8 cellular contexts compared by ENCODE assay signal in the genomic region with DNA sequence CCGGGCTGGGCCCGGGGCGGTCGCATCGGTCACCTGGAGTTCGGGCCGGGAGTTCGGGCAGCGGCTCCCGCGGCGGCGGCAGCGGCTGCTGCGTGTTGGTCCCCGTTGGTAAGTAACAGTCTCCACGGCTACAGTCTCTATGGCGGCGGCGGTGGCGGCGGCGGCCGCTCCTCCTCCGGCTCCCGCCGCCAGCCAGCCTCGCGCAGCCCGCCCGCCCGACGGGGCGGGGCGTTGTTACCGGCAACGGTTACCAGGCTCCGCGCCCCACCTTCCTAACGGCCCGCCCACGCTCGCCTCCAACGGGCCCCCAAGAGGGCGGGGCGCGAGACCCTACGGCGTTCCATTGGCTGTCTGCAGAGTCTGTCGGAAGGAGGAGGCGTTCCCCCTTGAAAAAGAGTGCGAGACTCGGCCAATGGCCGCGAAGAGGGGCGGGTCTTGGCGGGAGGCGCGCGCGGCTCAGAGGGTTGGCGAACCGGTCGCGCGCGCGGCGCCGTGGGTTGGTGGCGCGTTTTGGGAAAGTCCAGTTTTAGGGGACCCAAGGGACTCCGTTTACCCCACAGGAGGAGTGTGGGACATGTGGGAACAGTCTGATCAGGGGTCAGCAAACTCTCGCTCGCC. TPM values are rescaled to one million over a fixed set of nuclear protein-coding genes. Genes with fewer than 3 reads are reported as not detected.
DNase-seq lines count a peak whose midpoint lies in the region; ATAC-seq and TF ChIP-seq lines count a peak whose summit lies in the region.

RFX2 (minus strand) TSS at position 141 of the 618 bp plus-strand sequence. CDS start 63,004 bp downstream, outside the sequence.

- H3K4me3 ChIP-seq in colonic mucosa, result peak within 1 kb of the TSS; percentile 57

- TF ChIP-seq CTCF in colonic mucosa (IDR thresholded peaks at IDR 0.05), result no peak

- DNase-seq in C1 segment of cervical spinal cord (lab: John Stamatoyannopoulos, UW), result peak; percentile 80 to 97 (median 94)
- DNase-seq in NCI-H524 treated with DMSO at 0.1 percent for 48 hours (lab: John Stamatoyannopoulos, UW), result peak; percentile 88
- peak; percentile 99 for DNase-seq in activated CD4-positive, alpha-beta T cell treated with anti-CD3 and anti-CD28 coated beads for 4 hours
- DNase-seq in colonic mucosa, result peak; percentile 99
- peak; percentile 99 for DNase-seq in left colon
- DNase-seq in stimulated activated CD4-positive, alpha-beta T cell treated with anti-CD3 and anti-CD28 coated beads, Interleukin-1b, Interleukin-23, amount 100 ng/mL, for 24 hours (ENCODE audit: low read depth in 4 of 4, low spot score in 1 of 4), result peak; percentile 96 to 99 (median 98)

- H3K9ac ChIP-seq in colonic mucosa (ENCODE audit: low read depth in 2 of 2, low read length in 2 of 2), result peak within 1 kb of the TSS; percentile 83 to 84

- H3K9me3 ChIP-seq in colonic mucosa, result no peaks in the 10 kb centered on the region

- peaks cover 5% of the 10 kb centered on the region for H3K4me1 ChIP-seq in colonic mucosa

- no peaks in the 10 kb centered on the region for H3K27me3 ChIP-seq in colonic mucosa

- intact Hi-C loops in colonic mucosa (cut with DNase I) (loop anchor here (5.0 kb wide), 1 partner anchor 53 kb away; no protein-coding TSS in a partner anchor), left colon (cut with DNase I, micrococcal nuclease) (no loop called here)

- peak; percentile 96 for ATAC-seq in GM19328 (IDR thresholded peaks at IDR 0.05; ENCODE audit: unreplicated experiment)
- ATAC-seq in HG03460 (IDR thresholded peaks at IDR 0.05; ENCODE audit: unreplicated experiment), result peak; percentile 93
- peak; percentile 98 for ATAC-seq in left colon

- H3K27ac ChIP-seq in colonic mucosa, result peak within 1 kb of the TSS; percentile 71

- no peaks in the 10 kb centered on the region for H3K36me3 ChIP-seq in colonic mucosa

RNA-seq across cellular contexts. Expression of gene RFX2, which starts in this region (rescaled TPM):
- total RNA-seq in colonic mucosa (1 to 10 TPM; 6.2 to 7.3 TPM), left colon (1 to 10 TPM; 6.6 to 8.5 TPM)

Comparison
In these comparisons a context has a peak if more than half of its experiments do, and no peak if none do; other contexts are left out.
1. Peak in every context shown above with its lines: DNase-seq, ATAC-seq, H3K4me3 ChIP-seq and H3K27ac ChIP-seq.